22 cellular contexts compared by ENCODE assay signal in the genomic region with DNA sequence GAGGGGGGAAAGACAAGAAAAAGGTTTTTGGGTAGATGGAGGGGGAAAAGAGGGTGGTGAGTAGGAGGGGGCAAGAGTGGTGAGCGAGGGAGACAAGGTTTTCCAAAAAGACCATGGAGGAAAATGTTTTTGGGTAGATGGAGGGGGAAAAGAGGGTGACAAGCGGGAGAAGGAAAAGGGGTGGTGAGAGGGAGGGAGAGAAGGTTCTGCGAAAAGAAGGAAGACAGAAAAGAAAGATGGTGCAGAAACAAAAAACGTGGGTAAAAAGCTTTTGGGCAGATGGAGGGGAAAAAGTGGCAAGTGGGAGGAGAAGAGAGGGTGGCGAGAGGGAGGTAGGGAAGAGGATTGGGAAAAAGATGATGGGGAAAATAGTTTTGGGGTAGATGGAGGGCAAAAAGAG.
DNase-seq lines count a peak whose midpoint lies in the region; ATAC-seq and TF ChIP-seq lines count a peak whose summit lies in the region.
"Had no signal": no experiment of that assay in that cellular context is flagged by ENCODE, and none has a peak within 500 bp of the region (broad histone marks: within the 10 kb centered on the region; RNA-seq: fewer than 3 reads in every experiment).

No MANE protein-coding gene starts in this region.

- WGBS in neuronal stem cell (ENCODE audit: extremely low coverage in 2 of 2, insufficient read length in 2 of 2, insufficient replicate concordance in 1 of 2), 2 donors = 100% methylated on average over 2 of the region's 5 CpGs; no CpG with 5 or more reads in 1 of the 2 donors
- 64 to 78% (median 74%) methylated on average over 5 of the region's 5 CpGs for WGBS in spleen, 5 donors

- H3K4me3 ChIP-seq in GM23338 (no peak overlapping the region), neuronal stem cell (ENCODE audit: low read length in 2 of 2) (no peak overlapping the region), spleen (no peak overlapping the region)
- H3K4me3 ChIP-seq: A549; BLaER1 treated with 17β-estradiol and CSF1 and Interleukin-3, amounts not matched to agents 10 nM and 100 nM; GM12878 had no signal

- H2BK12ac ChIP-seq in neuronal stem cell (ENCODE audit: low read length) = no peak overlapping the region

- H3K27me3 Mint-ChIP-seq in GM23338 (ENCODE audit: insufficient read depth, low read depth, poor library complexity) (peaks cover 3% of the 10 kb centered on the region), T-helper 17 cell (peaks cover 39% of the 10 kb centered on the region)
- H3K27me3 Mint-ChIP-seq in activated naive CD8-positive, alpha-beta T cell treated with anti-CD3 and anti-CD28 coated beads, Interleukin-2, amount 50 U/mL, for 24 hours = peaks cover 24% of the 10 kb centered on the region

- H3K36me3 ChIP-seq in GM23338 (ENCODE audit: insufficient read depth) = no peaks in the 10 kb centered on the region
- H3K36me3 ChIP-seq in neuronal stem cell (replicated peaks in 1 of 2; ENCODE audit: control insufficient read depth in 2 of 2, insufficient read depth in 2 of 2, low read length in 2 of 2) = no peaks in the 10 kb centered on the region
- H3K36me3 ChIP-seq in spleen = no peaks in the 10 kb centered on the region
- H3K36me3 ChIP-seq: BE2C; BLaER1 treated with 17β-estradiol and CSF1 and Interleukin-3, amounts not matched to agents 10 nM and 100 nM had no signal

- H2BK5ac ChIP-seq in neuronal stem cell (ENCODE audit: low read length) = no peak overlapping the region

- no peak for TF ChIP-seq CTCF in GM23338 (conservative IDR thresholded peaks at IDR 0.05; ENCODE audit: low read depth in 2 of 2)
- TF ChIP-seq CTCF in spleen (IDR thresholded peaks at IDR 0.05 in 8 of 11, conservative IDR thresholded peaks at IDR 0.05 in 3 of 11) = no peak

- H4K8ac ChIP-seq in neuronal stem cell (ENCODE audit: low read depth, low read length) = no peak overlapping the region

- H2BK120ac ChIP-seq in neuronal stem cell (ENCODE audit: low read depth, low read length) = no peak overlapping the region

- H3K9ac ChIP-seq in neuronal stem cell (ENCODE audit: low read depth, low read length, poor library complexity) = no peak overlapping the region
- H3K9ac ChIP-seq: BLaER1 treated with 17β-estradiol and CSF1 and Interleukin-3, amounts not matched to agents 10 nM and 100 nM had no signal

- no peak for TF ChIP-seq POLR2A in spleen (IDR thresholded peaks at IDR 0.05)

- no peak overlapping the region for H2AK5ac ChIP-seq in neuronal stem cell (ENCODE audit: low read depth, low read length)

- no peaks in the 10 kb centered on the region for H3F3A ChIP-seq in GM23338 (replicated peaks; ENCODE audit: low read depth)

- no peaks in the 10 kb centered on the region; the same call in 2 of the 3 replicates for H3K9me3 Mint-ChIP-seq in GM23338
- H3K9me3 Mint-ChIP-seq in activated naive CD8-positive, alpha-beta T cell treated with anti-CD3 and anti-CD28 coated beads, Interleukin-2, amount 50 U/mL, for 24 hours = peaks cover under 1% of the 10 kb centered on the region

- H3K4me3 Mint-ChIP-seq in GM23338 (no peak overlapping the region), T-helper 17 cell (no peak overlapping the region)
- no peak overlapping the region for H3K4me3 Mint-ChIP-seq in activated naive CD8-positive, alpha-beta T cell treated with anti-CD3 and anti-CD28 coated beads, Interleukin-2, amount 50 U/mL, for 24 hours
- H3K4me3 Mint-ChIP-seq: CD14-positive monocyte; CD4-positive, alpha-beta T cell; CD8-positive, alpha-beta memory T cell had no signal

- H3K9me2 ChIP-seq in GM23338 (ENCODE audit: insufficient read depth) = no peaks in the 10 kb centered on the region

- H3K23ac ChIP-seq in neuronal stem cell (ENCODE audit: low read depth, low read length, poor library complexity) = no peak overlapping the region

- ATAC-seq in GM23338 (no peak), T-helper 17 cell (no peak), GM19463 (IDR thresholded peaks at IDR 0.05; ENCODE audit: unreplicated experiment) (no peak)
- no peak for ATAC-seq in activated naive CD8-positive, alpha-beta T cell treated with anti-CD3 and anti-CD28 coated beads, Interleukin-2, amount 50 U/mL, for 24 hours
- ATAC-seq: A549, GM12878 had no signal

- no peak overlapping the region for H2BK15ac ChIP-seq in neuronal stem cell (ENCODE audit: low read length)

- H3K18ac ChIP-seq in neuronal stem cell (ENCODE audit: low read length) = no peak overlapping the region

- H3K9me3 ChIP-seq in T-helper 17 cell (ENCODE audit: control insufficient read depth, low read length, poor library complexity, severe bottlenecking) = no peaks in the 10 kb centered on the region
- no peaks in the 10 kb centered on the region for H3K9me3 ChIP-seq in neuronal stem cell (replicated peaks in 1 of 2; ENCODE audit: control insufficient read depth in 2 of 2, insufficient read depth in 1 of 2, low read depth in 1 of 2, low read length in 2 of 2)
- H3K9me3 ChIP-seq in spleen = peaks cover 0 to 7% (median 4%) of the 10 kb centered on the region in 8 donors
- H3K9me3 ChIP-seq: A549, BE2C had no signal

- intact Hi-C loops in spleen (cut with DNase I; ENCODE audit: low total_unique reads) = no loop called here

- no peaks in the 10 kb centered on the region for H3K79me1 ChIP-seq in neuronal stem cell (ENCODE audit: low read depth, low read length)

- no peak overlapping the region for H3K27ac Mint-ChIP-seq in GM23338
- H3K27ac Mint-ChIP-seq in T-helper 17 cell = peak overlapping the region; percentile 27
- no peak overlapping the region for H3K27ac Mint-ChIP-seq in activated naive CD8-positive, alpha-beta T cell treated with anti-CD3 and anti-CD28 coated beads, Interleukin-2, amount 50 U/mL, for 24 hours
- H3K27ac Mint-ChIP-seq: CD14-positive monocyte; CD4-positive, alpha-beta T cell; CD8-positive, alpha-beta memory T cell had no signal

- H4K20me1 ChIP-seq in GM23338 (replicated peaks; ENCODE audit: insufficient read depth) = no peaks in the 10 kb centered on the region
- H4K20me1 ChIP-seq: BLaER1 treated with 17β-estradiol and CSF1 and Interleukin-3, amounts not matched to agents 10 nM and 100 nM had no signal

- H3K4me2 ChIP-seq in GM23338 (no peak overlapping the region), neuronal stem cell (ENCODE audit: insufficient read depth, low read length, poor library complexity, severe bottlenecking) (no peak overlapping the region)
- H3K4me2 ChIP-seq: A549; BLaER1 treated with 17β-estradiol and CSF1 and Interleukin-3, amounts not matched to agents 10 nM and 100 nM had no signal

- H3K4me1 ChIP-seq in GM23338 (ENCODE audit: insufficient read depth) = no peaks in the 10 kb centered on the region
- no peaks in the 10 kb centered on the region for H3K4me1 ChIP-seq in neuronal stem cell (ENCODE audit: control insufficient read depth in 2 of 2, insufficient read depth in 1 of 2, low read depth in 1 of 2, low read length in 2 of 2)
- no peaks in the 10 kb centered on the region for H3K4me1 ChIP-seq in spleen
- H3K4me1 ChIP-seq: A549, BE2C had no signal

- H3K4me1 Mint-ChIP-seq in GM23338 = no peaks in the 10 kb centered on the region
- peaks cover 5% of the 10 kb centered on the region for H3K4me1 Mint-ChIP-seq in T-helper 17 cell
- no peaks in the 10 kb centered on the region for H3K4me1 Mint-ChIP-seq in activated naive CD8-positive, alpha-beta T cell treated with anti-CD3 and anti-CD28 coated beads, Interleukin-2, amount 50 U/mL, for 24 hours
- H3K4me1 Mint-ChIP-seq: CD8-positive, alpha-beta memory T cell had no signal

- H2AFZ ChIP-seq in GM23338 (peak overlapping the region; percentile 43; the same call in 1 of the 2 replicates), neuronal stem cell (ENCODE audit: low read length) (peak overlapping the region; percentile 35)

- no peak overlapping the region for H4K91ac ChIP-seq in neuronal stem cell (ENCODE audit: low read depth, low read length, poor library complexity)

- H3K79me2 ChIP-seq in GM23338 (replicated peaks; ENCODE audit: insufficient read depth) = no peaks in the 10 kb centered on the region

- DNase-seq in GM23338 (ENCODE audit: low spot score) (no peak), T-helper 17 cell (no peak), neuronal stem cell (ENCODE audit: low spot score) (no peak), spleen (no peak)
- DNase-seq in activated naive CD8-positive, alpha-beta T cell treated with anti-CD3 and anti-CD28 coated beads, Interleukin-2, amount 50 U/mL, for 24 hours = no peak
- DNase-seq: 8988T; ACHN; AML-193; BE2C; CD4-positive, alpha-beta T cell; CD8-positive, alpha-beta memory T cell; DMS 273 treated with DMSO at 0.1 percent for 48 hours; DMS79; EL; GDM1; H7; HCEC 1CT had no signal

- H3K36me3 Mint-ChIP-seq in GM23338 (ENCODE audit: low read depth) = no peaks in the 10 kb centered on the region
- H3K36me3 Mint-ChIP-seq in T-helper 17 cell (ENCODE audit: low read depth) = no peaks in the 10 kb centered on the region
- H3K36me3 Mint-ChIP-seq in activated naive CD8-positive, alpha-beta T cell treated with anti-CD3 and anti-CD28 coated beads, Interleukin-2, amount 50 U/mL, for 24 hours (ENCODE audit: low read depth) = no peaks in the 10 kb centered on the region
- H3K36me3 Mint-ChIP-seq: CD14-positive monocyte had no signal

- no peak overlapping the region for H3K4ac ChIP-seq in neuronal stem cell (ENCODE audit: low read length)

- H3K14ac ChIP-seq in neuronal stem cell (ENCODE audit: low read length) = no peak overlapping the region

- no peak overlapping the region for H3K27ac ChIP-seq in GM23338 (ENCODE audit: low read depth)
- no peak overlapping the region for H3K27ac ChIP-seq in neuronal stem cell (replicated peaks; ENCODE audit: low read length)
- H3K27ac ChIP-seq in spleen = no peak overlapping the region
- H3K27ac ChIP-seq: A549; BLaER1 treated with 17β-estradiol and CSF1 and Interleukin-3, amounts not matched to agents 10 nM and 100 nM had no signal

- no peaks in the 10 kb centered on the region for H3K27me3 ChIP-seq in GM23338 (ENCODE audit: insufficient read depth)
- H3K27me3 ChIP-seq in neuronal stem cell (ENCODE audit: control insufficient read depth in 3 of 3, insufficient read depth in 3 of 3, low read depth in 1 of 3, low read length in 3 of 3) = peaks cover 0 to 2% (median 2%) of the 10 kb centered on the region in 3 experiments
- H3K27me3 ChIP-seq in spleen (replicated peaks in 1 of 7) = peaks cover 0 to 15% (median 0%) of the 10 kb centered on the region in 7 donors
- H3K27me3 ChIP-seq: BLaER1 treated with 17β-estradiol and CSF1 and Interleukin-3, amounts not matched to agents 10 nM and 100 nM had no signal

TF ChIP-seq in GM23338, 12 proteins besides CTCF, POLR2A, EP300 and RAD21 (continues in another document):
- no peak for TF ChIP-seq EZH2phosphoT487 (IDR thresholded peaks at IDR 0.05; ENCODE audit: unreplicated experiment)
- no peak for TF ChIP-seq POLR2AphosphoS5 (IDR thresholded peaks at IDR 0.05; ENCODE audit: low read depth)
- no peak for TF ChIP-seq ZNF114 (CRISPR knock-in tag; IDR thresholded peaks at IDR 0.05)
- no peak for TF ChIP-seq NANOG (IDR thresholded peaks at IDR 0.05; ENCODE audit: borderline replicate concordance)
